Comparison of ENCODE assay signal across 10 cellular contexts in the genomic region with DNA sequence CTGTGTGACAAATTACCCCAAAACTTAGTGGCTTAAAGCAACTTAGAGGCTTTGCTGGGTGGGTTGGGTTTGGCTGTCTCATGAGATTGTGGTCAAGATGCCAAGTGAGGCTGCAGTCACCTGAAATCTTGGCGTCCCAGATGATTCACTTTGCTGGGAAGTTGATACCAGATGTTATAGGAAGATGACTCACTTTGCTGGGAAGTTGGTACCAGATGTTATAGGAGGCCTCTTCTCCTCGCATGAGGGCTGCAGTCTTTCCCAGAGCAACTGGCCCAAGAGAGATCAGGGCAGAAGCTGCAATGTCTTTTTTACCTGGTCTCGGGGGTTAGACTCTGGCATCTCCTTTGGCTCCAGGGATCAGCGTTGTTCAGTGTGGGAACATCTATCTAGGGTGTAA. TPM values are rescaled to one million over a fixed set of nuclear protein-coding genes. Genes with fewer than 3 reads are reported as not detected.
DNase-seq lines count a peak whose midpoint lies in the region; ATAC-seq and TF ChIP-seq lines count a peak whose summit lies in the region.
"Had no signal": no experiment of that assay in that cellular context is flagged by ENCODE, and none has a peak within 500 bp of the region (broad histone marks: within the 10 kb centered on the region; RNA-seq: fewer than 3 reads in every experiment).

No MANE protein-coding gene starts in this region.

- intact Hi-C loops in Right ventricle myocardium superior (cut with DNase I): no loop called here

- TF ChIP-seq CTCF in fibroblast of mammary gland (conservative IDR thresholded peaks at IDR 0.05; ENCODE audit: control insufficient read depth, insufficient read depth, low read depth, low read length): no peak

- H3K27me3 Mint-ChIP-seq in activated T-cell treated with anti-CD3 and anti-CD28 coated beads, Interleukin-2, amount 50 U/mL, for 72 hours (ENCODE audit: low read depth): no peaks in the 10 kb centered on the region

- no peak overlapping the region for H3K4me3 Mint-ChIP-seq in activated T-cell treated with anti-CD3 and anti-CD28 coated beads, Interleukin-2, amount 50 U/mL, for 72 hours
- H3K4me3 Mint-ChIP-seq: nephron had no signal

- H3K36me3 Mint-ChIP-seq in activated T-cell treated with anti-CD3 and anti-CD28 coated beads, Interleukin-2, amount 50 U/mL, for 72 hours (ENCODE audit: insufficient read depth in 2 of 2): peaks cover 1 to 2% of the 10 kb centered on the region in 2 donors

- no peak overlapping the region for H3K27ac Mint-ChIP-seq in activated T-cell treated with anti-CD3 and anti-CD28 coated beads, Interleukin-2, amount 50 U/mL, for 72 hours
- H3K27ac Mint-ChIP-seq: nephron had no signal

- ATAC-seq in activated T-cell treated with anti-CD3 and anti-CD28 coated beads, Interleukin-2, amount 50 U/mL, for 72 hours (replicated peaks in 1 of 2): no peak
- ATAC-seq in HG03108 (IDR thresholded peaks at IDR 0.05; ENCODE audit: unreplicated experiment) (no peak), Right ventricle myocardium superior (ENCODE audit: poor library complexity) (no peak)

- H3K4me3 ChIP-seq in fibroblast of mammary gland (ENCODE audit: control insufficient read depth, low read depth, low read length): no peak overlapping the region
- no peak overlapping the region for H3K4me3 ChIP-seq in skeletal muscle cell (ENCODE audit: low read depth, low read length)

- DNase-seq in GM04503 (ENCODE audit: low read depth) (peak; percentile 63), T1000 (lab: John Stamatoyannopoulos, UW) (peak; percentile 60), fibroblast of mammary gland (ENCODE audit: low read depth) (peak; percentile 99), skeletal muscle cell (ENCODE audit: low read depth) (peak; percentile 80), DMS79 treated with DMSO at 0.1 percent for 48 hours (lab: John Stamatoyannopoulos, UW) (no peak), Right ventricle myocardium superior (no peak)
- no peak for DNase-seq in activated T-cell treated with anti-CD3 and anti-CD28 coated beads, Interleukin-2, amount 50 U/mL, for 72 hours
- DNase-seq: NCI-H2081 had no signal

- peaks cover 4 to 9% of the 10 kb centered on the region in 2 donors for H3K9me3 Mint-ChIP-seq in activated T-cell treated with anti-CD3 and anti-CD28 coated beads, Interleukin-2, amount 50 U/mL, for 72 hours

- H3K4me1 Mint-ChIP-seq in activated T-cell treated with anti-CD3 and anti-CD28 coated beads, Interleukin-2, amount 50 U/mL, for 72 hours (ENCODE audit: low read depth): no peaks in the 10 kb centered on the region
- H3K4me1 Mint-ChIP-seq: nephron had no signal

RNA-seq across cellular contexts. Expression of a gene that starts 16.8 kb away (rescaled TPM):
- total RNA-seq in activated T-cell treated with anti-CD3 and anti-CD28 coated beads, Interleukin-2, amount 50 U/mL, for 72 hours: 1 to 10 TPM; 1.1 to 1.5 TPM
- total RNA-seq in Right ventricle myocardium superior: not detected

Comparison
In these comparisons a context has a peak if more than half of its experiments do, and no peak if none do; other contexts are left out.
1. DNase-seq: peak in GM04503 (single experiment), T1000 (single experiment), fibroblast of mammary gland (single experiment) and skeletal muscle cell (single experiment); none in activated T-cell treated with anti-CD3 and anti-CD28 coated beads, Interleukin-2, amount 50 U/mL, for 72 hours (0 of 2), DMS79 treated with DMSO at 0.1 percent for 48 hours (single experiment) and Right ventricle myocardium superior (single experiment).